In genomic region chr6:26043389-26044139, GRCh38 we compare ENCODE assay signal across 8 cellular contexts. TPM values are rescaled to one million over a fixed set of nuclear protein-coding genes. Genes with fewer than 3 reads are reported as not detected.
DNase-seq lines count a peak whose midpoint lies in the region; ATAC-seq and TF ChIP-seq lines count a peak whose summit lies in the region.

No MANE protein-coding gene starts in this region.

- no peak for TF ChIP-seq CTCF in fibroblast of villous mesenchyme (IDR thresholded peaks at IDR 0.05; ENCODE audit: insufficient read depth, low read depth, low read length)

- ATAC-seq in GM18909 (IDR thresholded peaks at IDR 0.05; ENCODE audit: poor library complexity, unreplicated experiment): peak; percentile 63
- peak; percentile 56 for ATAC-seq in HG03159 (IDR thresholded peaks at IDR 0.05; ENCODE audit: unreplicated experiment)

- DNase-seq in AG08396 (ENCODE audit: low spot score) (peak; percentile 84), OCI-M2 (lab: John Stamatoyannopoulos, UW; ENCODE audit: unreplicated experiment) (peak; percentile 98), fibroblast of villous mesenchyme (ENCODE audit: low read depth) (peak; percentile 99), non-pigmented ciliary epithelial cell (ENCODE audit: low read depth) (peak; percentile 91), NCI-H524 (lab: John Stamatoyannopoulos, UW) (no peak)
- peak in 3 of 4 experiments; percentile 15 to 48 (median 41) for DNase-seq in activated naive CD4-positive, alpha-beta T cell (lab: John Stamatoyannopoulos, UW)

- peak overlapping the region; percentile 69 for H3K4me3 ChIP-seq in fibroblast of villous mesenchyme (ENCODE audit: low read depth, low read length)

RNA-seq across cellular contexts. Expression of gene HFE, which starts 43.7 kb away (rescaled TPM):
- total RNA-seq in fibroblast of villous mesenchyme: 7.4 and 15.5 TPM in 2 replicates

Comparison
In these comparisons a context has a peak if more than half of its experiments do, and no peak if none do; other contexts are left out.
1. DNase-seq: peak in AG08396 (single experiment), OCI-M2 (single experiment), activated naive CD4-positive, alpha-beta T cell (3 of 4), fibroblast of villous mesenchyme (single experiment) and non-pigmented ciliary epithelial cell (single experiment); none in NCI-H524 (0 of 2).